Comparison of ENCODE assay signal across 17 cellular contexts in genomic region chr21:33558777-33559421, GRCh38.
"Had no signal": no experiment of that assay in that cellular context is flagged by ENCODE, and none has a peak within 500 bp of the region (broad histone marks: within the 10 kb centered on the region; RNA-seq: fewer than 3 reads in every experiment).

No MANE protein-coding gene starts in this region.

- H3K27me3 Mint-ChIP-seq: activated CD4-positive, alpha-beta memory T cell treated with anti-CD3 and anti-CD28 coated beads, Interleukin-2, amount 10 ng/mL, durations not matched to agents 7 days and 5 days; activated naive CD8-positive, alpha-beta T cell treated with anti-CD3 and anti-CD28 coated beads, Interleukin-2, amount 10 ng/mL, durations not matched to agents 7 days and 5 days had no signal

- H3K27ac Mint-ChIP-seq: activated CD4-positive, alpha-beta memory T cell treated with anti-CD3 and anti-CD28 coated beads, Interleukin-2, amount 10 ng/mL, durations not matched to agents 7 days and 5 days; activated naive CD8-positive, alpha-beta T cell treated with anti-CD3 and anti-CD28 coated beads, Interleukin-2, amount 10 ng/mL, durations not matched to agents 7 days and 5 days; stimulated activated effector memory CD8-positive, alpha-beta T cell treated with anti-CD3 and anti-CD28 coated beads, Interleukin-12 subunit alpha, Interleukin-12 subunit beta, amount 100 ng/mL, for 72 hours had no signal

- H3K27ac ChIP-seq: breast epithelium, right atrium auricular region, tibial nerve, vagina had no signal

- H3K4me3 ChIP-seq: breast epithelium, right atrium auricular region, tibial nerve, vagina had no signal

- H3K9me3 ChIP-seq: breast epithelium, right atrium auricular region, tibial nerve, vagina had no signal

- H3K9me3 Mint-ChIP-seq: activated CD4-positive, alpha-beta memory T cell treated with anti-CD3 and anti-CD28 coated beads, Interleukin-2, amount 10 ng/mL, durations not matched to agents 7 days and 5 days; activated naive CD8-positive, alpha-beta T cell treated with anti-CD3 and anti-CD28 coated beads, Interleukin-2, amount 10 ng/mL, durations not matched to agents 7 days and 5 days; immature natural killer cell; stimulated activated effector memory CD8-positive, alpha-beta T cell treated with anti-CD3 and anti-CD28 coated beads, Interleukin-12 subunit alpha, Interleukin-12 subunit beta, amount 100 ng/mL, for 72 hours had no signal

- FAIRE-seq: small intestine had no signal

- ATAC-seq: esophagus mucosa; left colon; stimulated activated effector memory CD8-positive, alpha-beta T cell treated with anti-CD3 and anti-CD28 coated beads, Interleukin-12 subunit alpha, Interleukin-12 subunit beta, amount 100 ng/mL, for 72 hours had no signal

- H3K4me3 Mint-ChIP-seq: activated CD4-positive, alpha-beta memory T cell treated with anti-CD3 and anti-CD28 coated beads, Interleukin-2, amount 10 ng/mL, durations not matched to agents 7 days and 5 days; activated naive CD8-positive, alpha-beta T cell treated with anti-CD3 and anti-CD28 coated beads, Interleukin-2, amount 10 ng/mL, durations not matched to agents 7 days and 5 days; immature natural killer cell; stimulated activated effector memory CD8-positive, alpha-beta T cell treated with anti-CD3 and anti-CD28 coated beads, Interleukin-12 subunit alpha, Interleukin-12 subunit beta, amount 100 ng/mL, for 72 hours had no signal

- DNase-seq: activated CD4-positive, alpha-beta memory T cell treated with anti-CD3 and anti-CD28 coated beads, Interleukin-2, amount 10 ng/mL, durations not matched to agents 7 days and 5 days; activated CD8-positive, alpha-beta memory T cell treated with anti-CD3 and anti-CD28 coated beads, Interleukin-2, amount 50 U/mL, for 48 hours; activated effector memory CD4-positive, alpha-beta T cell treated with Interleukin-2 at 50 U/mL for 16 hours; activated naive CD8-positive, alpha-beta T cell treated with anti-CD3 and anti-CD28 coated beads, Interleukin-2, amount 10 ng/mL, durations not matched to agents 7 days and 5 days; anterior cingulate cortex; dermis blood vessel endothelial cell; foreskin fibroblast; immature natural killer cell; left colon; mammary epithelial cell; small intestine had no signal

- H3K27me3 ChIP-seq: breast epithelium, right atrium auricular region, tibial nerve, vagina had no signal
